In genomic region chr6:142406131-142406530, GRCh38 we compare ENCODE assay signal across 21 cellular contexts.
A peak's percentile ranks its signal among the peaks of the same experiment; 100 is the strongest.
DNase-seq lines count a peak whose midpoint lies in the region; ATAC-seq, FAIRE-seq and TF ChIP-seq lines count a peak whose summit lies in the region.
"Had no signal": no experiment of that assay in that cellular context is flagged by ENCODE, and none has a peak within 500 bp of the region (broad histone marks: within the 10 kb centered on the region; RNA-seq: fewer than 3 reads in every experiment).

No MANE protein-coding gene starts in this region.

- in situ Hi-C loops in HepG2 (cut with HindIII; ENCODE audit: extremely low pct_ligation_motif_present, low pct_unique_long_range_greater_than_20kb): no loop called here

- H3K4me1 ChIP-seq in HepG2 (ENCODE audit: insufficient read depth, low read length) (peaks cover 23% of the 10 kb centered on the region), stomach (peaks cover 0 to 13% (median 5%) of the 10 kb centered on the region in 4 donors)
- H3K4me1 ChIP-seq: BLaER1 had no signal

- no peak overlapping the region for H3K4me2 ChIP-seq in HepG2 (ENCODE audit: low read depth, low read length)
- H3K4me2 ChIP-seq: BLaER1, PC-9 had no signal

- TF ChIP-seq EP300 in HepG2 (IDR thresholded peaks at IDR 0.05; ENCODE audit: low read depth in 2 of 2, low read length in 2 of 2) (no peak; a peak in 1 of 4 replicates), HepG2 (CRISPR knock-in tag; IDR thresholded peaks at IDR 0.05; ENCODE audit: borderline replicate concordance) (no peak), stomach (IDR thresholded peaks at IDR 0.05) (no peak)

- no peak for DNase-seq in Right ventricle myocardium superior
- no peak for DNase-seq in cardiac septum (ENCODE audit: low spot score)
- DNase-seq in glomerular endothelial cell (ENCODE audit: extremely low read depth, low read depth, low spot score): peak; percentile 78
- peak; percentile 28 for DNase-seq in HepG2 (ENCODE audit: low spot score)
- DNase-seq in stomach: peak; percentile 35
- no peak for DNase-seq in GOT3 (lab: John Stamatoyannopoulos, UW)
- no peak for DNase-seq in foreskin melanocyte
- DNase-seq: 8988T; CD8-positive, alpha-beta T cell; DMS79; HCEC 1CT; NCI-H1436; NCI-H2029; NCI-H2171; NCI-H446; NCI-H748 treated with DMSO at 0.1 percent for 48 hours; PC-9 had no signal

- no peak overlapping the region for H3K4me3 ChIP-seq in HepG2 (replicated peaks in 1 of 3; ENCODE audit: insufficient read depth in 1 of 3, low read depth in 2 of 3, low read length in 3 of 3)
- no peak overlapping the region for H3K4me3 ChIP-seq in stomach
- H3K4me3 ChIP-seq: BLaER1, PC-9 had no signal

- TF ChIP-seq POLR2A in HepG2 (IDR thresholded peaks at IDR 0.05; ENCODE audit: insufficient read depth in 1 of 2, low read depth in 2 of 2, low read length in 2 of 2): no peak
- no peak for TF ChIP-seq POLR2A in stomach (IDR thresholded peaks at IDR 0.05)

- H3K27ac ChIP-seq in HepG2 (ENCODE audit: extremely low read length, insufficient read depth, low read length) (no peak overlapping the region), stomach (no peak overlapping the region)
- H3K27ac ChIP-seq: BLaER1, HL-60, PC-9 had no signal

- BruUV-seq in HepG2 (replicated peaks; lab: Mats Ljungman, UMichigan): no TSS peak

- FAIRE-seq in HepG2 (lab: Jason Lieb, UNC): no peak
- FAIRE-seq: D721Med had no signal

- H3K27me3 ChIP-seq in HepG2 (ENCODE audit: control insufficient read depth in 1 of 2, insufficient read depth in 2 of 2, low read length in 2 of 2) (no peaks in the 10 kb centered on the region), stomach (no peaks in the 10 kb centered on the region)
- H3K27me3 ChIP-seq: BLaER1 had no signal

- CTCF ChIA-PET in HepG2 (lab: Yijun Ruan, JAX; ENCODE audit: low intra/inter-chr PET ratio, low total read pairs): no interaction called here

- no peak overlapping the region for H3K9ac ChIP-seq in HepG2 (ENCODE audit: insufficient read depth, low read depth, low read length)
- H3K9ac ChIP-seq: BLaER1 had no signal

- H3K36me3 ChIP-seq in HepG2 (replicated peaks in 1 of 2; ENCODE audit: control insufficient read depth in 1 of 2, insufficient read depth in 2 of 2, low read length in 2 of 2) (peaks cover 14 to 84% of the 10 kb centered on the region in 2 experiments), stomach (no peaks in the 10 kb centered on the region)
- H3K36me3 ChIP-seq: BLaER1 had no signal

- H3K79me2 ChIP-seq in HepG2 (ENCODE audit: insufficient read depth, low read length): no peaks in the 10 kb centered on the region

- ATAC-seq in Right ventricle myocardium superior (ENCODE audit: poor library complexity) (peak; percentile 64), HepG2 (no peak), HG03097 (IDR thresholded peaks at IDR 0.05; ENCODE audit: low FRiP score, unreplicated experiment) (no peak)
- ATAC-seq: CD8-positive, alpha-beta T cell had no signal

- no peaks in the 10 kb centered on the region for H4K20me1 ChIP-seq in HepG2 (ENCODE audit: insufficient read depth, low read length)
- H4K20me1 ChIP-seq: BLaER1 had no signal

- POLR2A ChIA-PET in HepG2 (lab: Yijun Ruan, JAX): no interaction called here

- no peak for TF ChIP-seq RAD21 in HepG2 (CRISPR knock-in tag; IDR thresholded peaks at IDR 0.05)

- 92% methylated on average over 3 of the region's 3 CpGs for WGBS in HepG2 (ENCODE audit: low lambda C conversion rate)
- WGBS in stomach, 5 donors: 23 to 49% (median 37%) methylated on average over 3 of the region's 3 CpGs

- TF ChIP-seq CTCF in HepG2 (CRISPR knock-in tag; IDR thresholded peaks at IDR 0.05): no peak
- no peak for TF ChIP-seq CTCF in stomach (IDR thresholded peaks at IDR 0.05)

- intact Hi-C loops in Right ventricle myocardium superior (cut with DNase I): no loop called here
- intact Hi-C loops in cardiac septum (cut with DNase I): no loop called here
- intact Hi-C loops in HepG2 (cut with micrococcal nuclease; ENCODE audit: unreplicated experiment): no loop called here
- intact Hi-C loops in stomach (cut with DNase I; ENCODE audit: low total_unique reads): no loop called here

- H3K9me3 ChIP-seq in HepG2 (ENCODE audit: low read length): no peaks in the 10 kb centered on the region
- H3K9me3 ChIP-seq in stomach: no peaks in the 10 kb centered on the region
- H3K9me3 ChIP-seq: BLaER1 had no signal

- H2AFZ ChIP-seq in HepG2 (ENCODE audit: low read length): no peak overlapping the region
- H2AFZ ChIP-seq: PC-9 had no signal

TF ChIP-seq in HepG2, 621 proteins besides CTCF, POLR2A, EP300 and RAD21:
- TF ChIP-seq ZBTB7B (CRISPR knock-in tag; IDR thresholded peaks at IDR 0.05) (no peak), GMEB1 (CRISPR knock-in tag; IDR thresholded peaks at IDR 0.05; ENCODE audit: borderline replicate concordance) (no peak), RBM22 (optimal IDR thresholded peaks at IDR 0.05; ENCODE audit: low read length) (peak; percentile 51), SUZ12 (IDR thresholded peaks at IDR 0.05; ENCODE audit: low read depth, low read length) (no peak)

Comparison
In these comparisons a context has a peak if more than half of its experiments do, and no peak if none do; other contexts are left out.
1. DNase-seq: peak in glomerular endothelial cell (single experiment), HepG2 (single experiment) and stomach (single experiment); none in Right ventricle myocardium superior (single experiment), cardiac septum (single experiment), GOT3 (single experiment) and foreskin melanocyte (single experiment).